16 cellular contexts compared by ENCODE assay signal in genomic region chr2:140242889-140243288, GRCh38.
DNase-seq lines count a peak whose midpoint lies in the region; ATAC-seq, FAIRE-seq and TF ChIP-seq lines count a peak whose summit lies in the region.
"Had no signal": no experiment of that assay in that cellular context is flagged by ENCODE, and none has a peak within 500 bp of the region (broad histone marks: within the 10 kb centered on the region; RNA-seq: fewer than 3 reads in every experiment).

No MANE protein-coding gene starts in this region.

- H4K8ac ChIP-seq in H1 (ENCODE audit: extremely low read depth, insufficient read depth, low read length) = no peak overlapping the region

- no peaks in the 10 kb centered on the region for H3K79me1 ChIP-seq in H1 (ENCODE audit: low read depth, low read length)

- H3K4me2 ChIP-seq in HepG2 (ENCODE audit: low read depth, low read length) (no peak overlapping the region), H1 (ENCODE audit: insufficient read depth in 1 of 2, low read depth in 2 of 2, low read length in 2 of 2) (no peak overlapping the region)

- H3K9ac ChIP-seq in HepG2 (ENCODE audit: insufficient read depth, low read depth, low read length) (no peak overlapping the region), H1 (replicated peaks in 1 of 4; ENCODE audit: extremely low read depth in 1 of 4, low read depth in 3 of 4, low read length in 3 of 4) (no peak overlapping the region)

- FAIRE-seq in HepG2 (lab: Jason Lieb, UNC) (no peak), H1 (lab: Jason Lieb, UNC) (no peak)
- FAIRE-seq: GM12878 had no signal

- no peak overlapping the region for H2BK5ac ChIP-seq in H1 (ENCODE audit: low read depth, low read length)

- H3K79me2 ChIP-seq in HepG2 (ENCODE audit: insufficient read depth, low read length) (no peaks in the 10 kb centered on the region), H1 (ENCODE audit: control insufficient read depth in 1 of 2, insufficient read depth in 2 of 2, low read length in 2 of 2) (no peaks in the 10 kb centered on the region)

- no TSS peak for BruUV-seq in HepG2 (replicated peaks; lab: Mats Ljungman, UMichigan)

- H2AFZ ChIP-seq in HepG2 (ENCODE audit: low read length) (no peak overlapping the region), H1 (ENCODE audit: low read length) (no peak overlapping the region)

- no peak overlapping the region for H3K18ac ChIP-seq in H1 (ENCODE audit: extremely low read depth, low read length)

- POLR2A ChIA-PET in HepG2 (lab: Yijun Ruan, JAX) = no interaction called here
- POLR2A ChIA-PET in H1 (lab: Charles Lee; ENCODE audit: partially characterized antibody) = no interaction called here

- H3K27me3 ChIP-seq in HepG2 (ENCODE audit: control insufficient read depth in 1 of 2, insufficient read depth in 2 of 2, low read length in 2 of 2) (no peaks in the 10 kb centered on the region), right lobe of liver (no peaks in the 10 kb centered on the region), H1 (replicated peaks in 1 of 4; ENCODE audit: control insufficient read depth in 3 of 4, extremely low read depth in 1 of 4, insufficient read depth in 3 of 4, low read length in 3 of 4) (peaks cover 0 to 1% (median 0%) of the 10 kb centered on the region in 4 experiments; a peak in 1 of 7 replicates)

- no peaks in the 10 kb centered on the region for H3K23me2 ChIP-seq in H1 (ENCODE audit: low read depth, low read length)

- H3K4ac ChIP-seq in H1 (replicated peaks; ENCODE audit: insufficient read length, low read depth, low read length) = no peak overlapping the region

- no peaks in the 10 kb centered on the region for H3K36me3 ChIP-seq in HepG2 (replicated peaks in 1 of 2; ENCODE audit: control insufficient read depth in 1 of 2, insufficient read depth in 2 of 2, low read length in 2 of 2)
- H3K36me3 ChIP-seq in right lobe of liver = no peaks in the 10 kb centered on the region
- H3K36me3 ChIP-seq in H1 (ENCODE audit: control insufficient read depth in 2 of 4, insufficient read depth in 4 of 4, low read length in 3 of 4) = no peaks in the 10 kb centered on the region

- H3K14ac ChIP-seq in H1 (ENCODE audit: insufficient read length) = no peak overlapping the region

- in situ Hi-C loops in HepG2 (cut with HindIII; ENCODE audit: extremely low pct_ligation_motif_present, low pct_unique_long_range_greater_than_20kb) = no loop called here

- no peak for TF ChIP-seq POLR2A in HepG2 (IDR thresholded peaks at IDR 0.05; ENCODE audit: insufficient read depth in 1 of 2, low read depth in 2 of 2, low read length in 2 of 2)
- no peak for TF ChIP-seq POLR2A in right lobe of liver (IDR thresholded peaks at IDR 0.05)
- TF ChIP-seq POLR2A in H1 (IDR thresholded peaks at IDR 0.05; ENCODE audit: control extremely low read depth in 1 of 2, low read depth in 2 of 2, low read length in 2 of 2) = no peak

- no peak overlapping the region for H4K5ac ChIP-seq in H1 (ENCODE audit: insufficient read length, low read depth, low read length)

- H2BK12ac ChIP-seq in H1 (ENCODE audit: low read depth, low read length) = no peak overlapping the region

- no peak overlapping the region for H3K27ac ChIP-seq in HepG2 (ENCODE audit: extremely low read length, insufficient read depth, low read length)
- H3K27ac ChIP-seq in right lobe of liver = no peak overlapping the region
- no peak overlapping the region for H3K27ac ChIP-seq in H1 (ENCODE audit: low read depth, low read length)

- TF ChIP-seq CTCF in HepG2 (CRISPR knock-in tag; IDR thresholded peaks at IDR 0.05) (0 out of 2 replicates have a peak, but pooled peaks have one; percentile 10), right lobe of liver (IDR thresholded peaks at IDR 0.05) (no peak), LNCAP (IDR thresholded peaks at IDR 0.05) (peak; percentile 16; the same call in 1 of the 2 replicates), H1 (IDR thresholded peaks at IDR 0.05; ENCODE audit: control extremely low read depth in 1 of 3, insufficient read depth in 1 of 3, low read depth in 1 of 3, low read length in 3 of 3) (peak in 2 of 3 experiments; percentile 5 to 49; a peak in 2 of 4 replicates)

- no peak overlapping the region for H2BK15ac ChIP-seq in H1 (ENCODE audit: low read length)

- TF ChIP-seq EP300 in HepG2 (IDR thresholded peaks at IDR 0.05; ENCODE audit: low read depth in 2 of 2, low read length in 2 of 2) (no peak), HepG2 (CRISPR knock-in tag; IDR thresholded peaks at IDR 0.05; ENCODE audit: borderline replicate concordance) (no peak), H1 (IDR thresholded peaks at IDR 0.05; ENCODE audit: borderline replicate concordance in 1 of 2, low read depth in 2 of 2, low read length in 2 of 2) (no peak)

- DNase-seq in HepG2 (ENCODE audit: low spot score) (no peak), right lobe of liver (no peak), H1 (ENCODE audit: low read depth in 1 of 2, low spot score in 2 of 2) (no peak), globus pallidus (ENCODE audit: low spot score) (no peak), NCI-H524 treated with DMSO at 0.1 percent for 48 hours (lab: John Stamatoyannopoulos, UW) (no peak)
- DNase-seq in activated CD4-positive, alpha-beta T cell treated with anti-CD3 and anti-CD28 coated beads, Interleukin-2, amount 50 U/mL, for 48 hours = no peak
- DNase-seq: DMS79; NCI-H1417; NCI-H1930; NCI-H2171 treated with DMSO at 0.1 percent for 48 hours; NCI-H510A; NK-92 treated with Interleukin-12 subunit alpha and Interleukin-12 subunit beta, amount 100 ng/mL, for 24 hours; OCI-M1 had no signal

- intact Hi-C loops in HepG2 (cut with micrococcal nuclease; ENCODE audit: unreplicated experiment) = no loop called here
- intact Hi-C loops in right lobe of liver (cut with DNase I) = no loop called here

- peak; percentile 60 for ATAC-seq in HepG2
- ATAC-seq in right lobe of liver = no peak
- no peak for ATAC-seq in GM18873 (IDR thresholded peaks at IDR 0.05; ENCODE audit: low FRiP score, unreplicated experiment)
- ATAC-seq: GM12878 had no signal

- no peak overlapping the region for H2BK120ac ChIP-seq in H1 (replicated peaks; ENCODE audit: low read depth, low read length)

- 18% methylated on average over 1 of the region's 1 CpG for WGBS in HepG2 (ENCODE audit: low lambda C conversion rate)
- 62% methylated on average over 1 of the region's 1 CpG for WGBS in right lobe of liver (ENCODE audit: insufficient coverage, low coverage, low lambda C conversion rate, missing lambda C conversion rate)
- WGBS in H1 (ENCODE audit: extremely low coverage in 1 of 2, insufficient coverage in 1 of 2, insufficient read length in 1 of 2, insufficient replicate concordance in 2 of 2, low coverage in 1 of 2, low lambda C conversion rate in 2 of 2, missing lambda C conversion rate in 1 of 2), 2 experiments = 91% methylated on average over 1 of the region's 1 CpG; no CpG with 5 or more reads in 1 of the 2 experiments

- H3K4me3 ChIP-seq in HepG2 (replicated peaks in 1 of 3; ENCODE audit: insufficient read depth in 1 of 3, low read depth in 2 of 3, low read length in 3 of 3) (no peak overlapping the region), right lobe of liver (no peak overlapping the region), H1 (ENCODE audit: extremely low read depth in 1 of 4, insufficient read depth in 2 of 4, low read depth in 3 of 4, low read length in 4 of 4) (no peak overlapping the region)
- H3K4me3 ChIP-seq: GM12878 had no signal

- no peak overlapping the region for H4K91ac ChIP-seq in H1 (replicated peaks; ENCODE audit: insufficient read length, low read length)

- CTCF ChIA-PET in HepG2 (lab: Yijun Ruan, JAX; ENCODE audit: low intra/inter-chr PET ratio, low total read pairs) (no interaction called here), H1 (lab: Charles Lee; ENCODE audit: partially characterized antibody) (no interaction called here)

- TF ChIP-seq RAD21 in HepG2 (CRISPR knock-in tag; IDR thresholded peaks at IDR 0.05) (no peak), H1 (IDR thresholded peaks at IDR 0.05 in 1 of 2, conservative IDR thresholded peaks at IDR 0.05 in 1 of 2; ENCODE audit: low read depth in 2 of 2, low read length in 2 of 2) (peak in 1 of 2 experiments; percentile 27; a peak in 1 of 4 replicates)

- H2BK20ac ChIP-seq in H1 (ENCODE audit: low read length) = no peak overlapping the region

- H3K4me1 ChIP-seq in HepG2 (ENCODE audit: insufficient read depth, low read length) (no peaks in the 10 kb centered on the region), right lobe of liver (no peaks in the 10 kb centered on the region), H1 (replicated peaks in 1 of 4; ENCODE audit: control insufficient read depth in 3 of 4, insufficient read depth in 4 of 4, low read length in 3 of 4) (no peaks in the 10 kb centered on the region)

- H3K9me3 ChIP-seq in HepG2 (ENCODE audit: low read length) (no peaks in the 10 kb centered on the region), right lobe of liver (no peaks in the 10 kb centered on the region), H1 (ENCODE audit: insufficient read depth in 2 of 2, low read depth in 1 of 2, low read length in 1 of 2) (no peaks in the 10 kb centered on the region)

- no peak overlapping the region for H3K56ac ChIP-seq in H1 (replicated peaks; ENCODE audit: insufficient read length, low read depth, low read length)

- H4K20me1 ChIP-seq in HepG2 (ENCODE audit: insufficient read depth, low read length) = no peaks in the 10 kb centered on the region
- no peaks in the 10 kb centered on the region for H4K20me1 ChIP-seq in H1 (replicated peaks in 1 of 2; ENCODE audit: control insufficient read depth in 1 of 2, insufficient read depth in 2 of 2, low read length in 2 of 2)

- H3K23ac ChIP-seq in H1 (ENCODE audit: insufficient read length) = no peak overlapping the region

- H2AK5ac ChIP-seq in H1 (ENCODE audit: low read depth, low read length) = no peak overlapping the region

TF ChIP-seq in H1, 55 proteins besides CTCF, POLR2A, EP300 and RAD21 (continues in another document):
- TF ChIP-seq POU5F1 (IDR thresholded peaks at IDR 0.05; ENCODE audit: low read depth, low read length) (no peak), ZNF274 (IDR thresholded peaks at IDR 0.05; ENCODE audit: borderline replicate concordance, extremely low read depth, low read length) (no peak), USF2 (IDR thresholded peaks at IDR 0.05; ENCODE audit: low read length) (no peak), GTF2F1 (IDR thresholded peaks at IDR 0.05; ENCODE audit: borderline replicate concordance, low read depth, low read length) (no peak), NANOG (IDR thresholded peaks at IDR 0.05; ENCODE audit: insufficient read depth, low read depth, low read length, poor library complexity, severe bottlenecking) (no peak), GABPA (IDR thresholded peaks at IDR 0.05; ENCODE audit: borderline replicate concordance, insufficient read depth, low read length) (no peak), PHF8 (conservative IDR thresholded peaks at IDR 0.05; ENCODE audit: low read depth, low read length) (no peak), KDM5A (IDR thresholded peaks at IDR 0.05; ENCODE audit: low read length) (no peak)

Comparison
In these comparisons a context has a peak if more than half of its experiments do, and no peak if none do; other contexts are left out.
1. CTCF ChIP-seq: peak in HepG2 (single experiment), LNCAP (single experiment) and H1 (2 of 3); none in right lobe of liver (0 of 4).
2. Of the 41 proteins assayed by ChIP-seq in both HepG2 and H1: peak only in HepG2: none; only in H1: none; in both: CTCF; in neither: 39; mixed calls (peak in some experiments, not most) for 1.